15 cellular contexts compared by ENCODE assay signal in genomic region chr15:90892498-90893174, GRCh38. TPM values are rescaled to one million over a fixed set of nuclear protein-coding genes. Genes with fewer than 3 reads are reported as not detected.
"Had no signal": no experiment of that assay in that cellular context is flagged by ENCODE, and none has a peak within 500 bp of the region (broad histone marks: within the 10 kb centered on the region; RNA-seq: fewer than 3 reads in every experiment).

No MANE protein-coding gene starts in this region.

- H3K9me3 Mint-ChIP-seq: activated CD4-positive, alpha-beta T cell treated with anti-CD3 and anti-CD28 coated beads, Interleukin-2, amount 10 ng/mL, durations not matched to agents 7 days and 5 days; activated T-helper 1 cell treated with anti-CD3 and anti-CD28 coated beads, Interleukin-12 subunit alpha, Interleukin-12 subunit beta, Interleukin-2, Interleukin-4 antibody, amounts not matched to agents 30 ng/mL and 10 ng/mL and 1 ng/mL, durations not matched to agents 14 hours and 24 hours and 36 hours; endodermal cell had no signal

- H3K4me3 Mint-ChIP-seq: activated CD4-positive, alpha-beta T cell treated with anti-CD3 and anti-CD28 coated beads, Interleukin-2, amount 10 ng/mL, durations not matched to agents 7 days and 5 days; activated T-helper 1 cell treated with anti-CD3 and anti-CD28 coated beads, Interleukin-12 subunit alpha, Interleukin-12 subunit beta, Interleukin-2, Interleukin-4 antibody, amounts not matched to agents 30 ng/mL and 10 ng/mL and 1 ng/mL, durations not matched to agents 14 hours and 24 hours and 36 hours; endodermal cell; naive thymus-derived CD4-positive, alpha-beta T cell; stimulated activated naive B cell treated with anti-CD40 and anti-IgM and Interleukin-4, amounts not matched to agents 10 μg/mL and 1 μg/mL and 100 μg/mL, for 72 hours had no signal

- ATAC-seq: body of pancreas; naive thymus-derived CD4-positive, alpha-beta T cell; stimulated activated naive B cell treated with anti-CD40 and anti-IgM and Interleukin-4, amounts not matched to agents 10 μg/mL and 1 μg/mL and 100 μg/mL, for 72 hours had no signal

- H3K4me3 ChIP-seq: body of pancreas, dorsolateral prefrontal cortex, sigmoid colon, thoracic aorta, upper lobe of left lung had no signal

- H3K4me1 Mint-ChIP-seq: endodermal cell had no signal

- DNase-seq: activated CD4-positive, alpha-beta T cell treated with anti-CD3 and anti-CD28 coated beads, Interleukin-2, amount 10 ng/mL, durations not matched to agents 7 days and 5 days; activated naive CD4-positive, alpha-beta T cell; body of pancreas; endodermal cell; foreskin fibroblast; mesenchymal stem cell; naive thymus-derived CD4-positive, alpha-beta T cell; sigmoid colon; stimulated activated CD4-positive, alpha-beta T cell treated with anti-CD3 and anti-CD28 coated beads, Interleukin-4, amount 100 ng/mL, for 4 hours; stimulated activated naive B cell treated with anti-CD40 and anti-IgM and Interleukin-4, amounts not matched to agents 10 μg/mL and 1 μg/mL and 100 μg/mL, for 72 hours; T1000; upper lobe of left lung had no signal

- H3K27ac Mint-ChIP-seq: activated CD4-positive, alpha-beta T cell treated with anti-CD3 and anti-CD28 coated beads, Interleukin-2, amount 10 ng/mL, durations not matched to agents 7 days and 5 days; endodermal cell; naive thymus-derived CD4-positive, alpha-beta T cell had no signal

- H3K27me3 Mint-ChIP-seq: activated CD4-positive, alpha-beta T cell treated with anti-CD3 and anti-CD28 coated beads, Interleukin-2, amount 10 ng/mL, durations not matched to agents 7 days and 5 days; stimulated activated naive B cell treated with anti-CD40 and anti-IgM and Interleukin-4, amounts not matched to agents 10 μg/mL and 1 μg/mL and 100 μg/mL, for 72 hours had no signal

RNA-seq across cellular contexts. Expression of gene FES, which starts 8.3 kb away (rescaled TPM):
- polyA plus RNA-seq: naive thymus-derived CD4-positive, alpha-beta T cell had no signal
